In the genomic region with DNA sequence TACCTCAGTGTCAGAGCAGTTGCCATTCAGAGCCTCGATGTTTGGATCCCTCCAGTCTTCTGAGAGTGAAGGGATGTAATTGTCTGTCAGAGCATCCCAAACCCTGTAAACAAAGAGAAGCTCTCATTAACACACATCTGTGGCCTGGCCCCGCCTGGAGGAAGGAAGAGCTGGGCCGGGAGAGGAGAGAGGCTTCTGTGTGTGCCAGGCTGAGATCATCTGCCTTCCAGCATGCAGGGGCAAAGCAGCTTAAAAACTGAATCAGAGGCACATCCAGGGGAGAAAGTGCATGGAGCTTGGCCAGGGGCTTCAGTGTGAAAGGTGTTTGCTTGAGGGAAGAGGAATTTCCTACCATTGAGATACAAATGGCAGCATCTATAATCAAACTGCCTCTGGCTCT, we compare ENCODE assay signal across 1 cellular context.
TF ChIP-seq lines count a peak whose summit lies in the region.

No MANE protein-coding gene starts in this region.

TF ChIP-seq in SK-N-SH treated with all-trans-retinoic acid at 6 μM for 48 hours, 23 proteins besides CTCF, POLR2A, EP300 and RAD21 (continued from another document):
- TF ChIP-seq, protein P1, sequence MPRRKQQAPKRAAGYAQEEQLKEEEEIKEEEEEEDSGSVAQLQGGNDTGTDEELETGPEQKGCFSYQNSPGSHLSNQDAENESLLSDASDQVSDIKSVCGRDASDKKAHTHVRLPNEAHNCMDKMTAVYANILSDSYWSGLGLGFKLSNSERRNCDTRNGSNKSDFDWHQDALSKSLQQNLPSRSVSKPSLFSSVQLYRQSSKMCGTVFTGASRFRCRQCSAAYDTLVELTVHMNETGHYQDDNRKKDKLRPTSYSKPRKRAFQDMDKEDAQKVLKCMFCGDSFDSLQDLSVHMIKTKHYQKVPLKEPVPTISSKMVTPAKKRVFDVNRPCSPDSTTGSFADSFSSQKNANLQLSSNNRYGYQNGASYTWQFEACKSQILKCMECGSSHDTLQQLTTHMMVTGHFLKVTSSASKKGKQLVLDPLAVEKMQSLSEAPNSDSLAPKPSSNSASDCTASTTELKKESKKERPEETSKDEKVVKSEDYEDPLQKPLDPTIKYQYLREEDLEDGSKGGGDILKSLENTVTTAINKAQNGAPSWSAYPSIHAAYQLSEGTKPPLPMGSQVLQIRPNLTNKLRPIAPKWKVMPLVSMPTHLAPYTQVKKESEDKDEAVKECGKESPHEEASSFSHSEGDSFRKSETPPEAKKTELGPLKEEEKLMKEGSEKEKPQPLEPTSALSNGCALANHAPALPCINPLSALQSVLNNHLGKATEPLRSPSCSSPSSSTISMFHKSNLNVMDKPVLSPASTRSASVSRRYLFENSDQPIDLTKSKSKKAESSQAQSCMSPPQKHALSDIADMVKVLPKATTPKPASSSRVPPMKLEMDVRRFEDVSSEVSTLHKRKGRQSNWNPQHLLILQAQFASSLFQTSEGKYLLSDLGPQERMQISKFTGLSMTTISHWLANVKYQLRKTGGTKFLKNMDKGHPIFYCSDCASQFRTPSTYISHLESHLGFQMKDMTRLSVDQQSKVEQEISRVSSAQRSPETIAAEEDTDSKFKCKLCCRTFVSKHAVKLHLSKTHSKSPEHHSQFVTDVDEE (CRISPR knock-in tag; IDR thresholded peaks at IDR 0.05) = no peak
- TF ChIP-seq OSR1 (CRISPR knock-in tag; IDR thresholded peaks at IDR 0.05) = no peak
- no peak for TF ChIP-seq ESRRG (CRISPR knock-in tag; IDR thresholded peaks at IDR 0.05)
- no peak for TF ChIP-seq ZC3H10 (CRISPR knock-in tag; IDR thresholded peaks at IDR 0.05)
- no peak for TF ChIP-seq GLIS3 (CRISPR knock-in tag; IDR thresholded peaks at IDR 0.05)
- TF ChIP-seq ZNF565 (CRISPR knock-in tag; conservative IDR thresholded peaks at IDR 0.05; ENCODE audit: low read depth) = no peak
- no peak for TF ChIP-seq TCF4 (CRISPR knock-in tag; IDR thresholded peaks at IDR 0.05; ENCODE audit: borderline replicate concordance)
- no peak for TF ChIP-seq CSDC2 (CRISPR knock-in tag; IDR thresholded peaks at IDR 0.05)
- TF ChIP-seq, protein P2, sequence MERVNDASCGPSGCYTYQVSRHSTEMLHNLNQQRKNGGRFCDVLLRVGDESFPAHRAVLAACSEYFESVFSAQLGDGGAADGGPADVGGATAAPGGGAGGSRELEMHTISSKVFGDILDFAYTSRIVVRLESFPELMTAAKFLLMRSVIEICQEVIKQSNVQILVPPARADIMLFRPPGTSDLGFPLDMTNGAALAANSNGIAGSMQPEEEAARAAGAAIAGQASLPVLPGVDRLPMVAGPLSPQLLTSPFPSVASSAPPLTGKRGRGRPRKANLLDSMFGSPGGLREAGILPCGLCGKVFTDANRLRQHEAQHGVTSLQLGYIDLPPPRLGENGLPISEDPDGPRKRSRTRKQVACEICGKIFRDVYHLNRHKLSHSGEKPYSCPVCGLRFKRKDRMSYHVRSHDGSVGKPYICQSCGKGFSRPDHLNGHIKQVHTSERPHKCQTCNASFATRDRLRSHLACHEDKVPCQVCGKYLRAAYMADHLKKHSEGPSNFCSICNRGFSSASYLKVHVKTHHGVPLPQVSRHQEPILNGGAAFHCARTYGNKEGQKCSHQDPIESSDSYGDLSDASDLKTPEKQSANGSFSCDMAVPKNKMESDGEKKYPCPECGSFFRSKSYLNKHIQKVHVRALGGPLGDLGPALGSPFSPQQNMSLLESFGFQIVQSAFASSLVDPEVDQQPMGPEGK (CRISPR knock-in tag; IDR thresholded peaks at IDR 0.05; ENCODE audit: borderline replicate concordance) = no peak
- no peak for TF ChIP-seq ISL1 (CRISPR knock-in tag; IDR thresholded peaks at IDR 0.05)
- TF ChIP-seq RARB (CRISPR knock-in tag; IDR thresholded peaks at IDR 0.05) = no peak
